Comparison of ENCODE assay signal across 19 cellular contexts in the genomic region with DNA sequence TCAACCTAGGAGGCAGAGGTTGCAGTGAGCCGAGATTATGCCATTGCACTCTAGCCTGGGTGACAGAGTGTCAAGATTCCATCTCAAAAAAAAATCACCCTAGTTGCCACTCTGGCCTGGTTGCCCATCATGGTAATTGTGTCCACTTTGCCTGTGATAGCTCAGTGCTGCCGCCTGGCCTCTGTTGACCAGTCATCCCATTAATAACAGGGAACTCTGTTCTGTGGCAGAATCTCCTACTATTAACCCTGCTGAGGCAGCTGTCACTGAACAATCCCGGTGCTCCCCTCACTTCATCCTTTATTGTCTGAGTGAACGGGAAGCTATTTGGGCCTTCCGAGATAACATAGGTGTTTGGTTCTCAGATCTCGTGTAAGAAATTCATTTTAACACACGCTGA. TPM values are rescaled to one million over a fixed set of nuclear protein-coding genes. Genes with fewer than 3 reads are reported as not detected.
DNase-seq lines count a peak whose midpoint lies in the region; ATAC-seq, FAIRE-seq and TF ChIP-seq lines count a peak whose summit lies in the region.
"Had no signal": no experiment of that assay in that cellular context is flagged by ENCODE, and none has a peak within 500 bp of the region (broad histone marks: within the 10 kb centered on the region; RNA-seq: fewer than 3 reads in every experiment).

No MANE protein-coding gene starts in this region.

- H4K20me1 ChIP-seq in H9 (ENCODE audit: control insufficient read depth, insufficient read depth, insufficient read length) (no peaks in the 10 kb centered on the region), K562 (replicated peaks; ENCODE audit: control insufficient read depth, insufficient read depth, low read length) (no peaks in the 10 kb centered on the region)

- POLR2A ChIA-PET in Panc1 (lab: Charles Lee): interaction anchor here (0.6 kb wide), 1 partner anchor 58 kb away, joined by 11 read pairs; no protein-coding TSS in a partner anchor
- POLR2A ChIA-PET in K562 (lab: Yijun Ruan, JAX): interaction anchor here (0.6 to 1.5 kb wide), 9 partner anchors 9 to 464 kb away, joined by 3 to 7 read pairs (median 4); a partner anchor contains a TSS

- H3K79me2 ChIP-seq in H9 (ENCODE audit: insufficient read depth, low read length) (no peaks in the 10 kb centered on the region; the same call in 1 of the 2 replicates), K562 (ENCODE audit: control insufficient read depth, insufficient read depth, low read length) (no peaks in the 10 kb centered on the region)

- no peak overlapping the region for H3K4me3 ChIP-seq in Panc1 (ENCODE audit: low read depth in 2 of 2, low read length in 2 of 2)
- no peak overlapping the region for H3K4me3 ChIP-seq in K562
- H3K4me3 ChIP-seq: SJCRH30 had no signal

- BruUV-seq in Panc1 (replicated peaks; lab: Mats Ljungman, UMichigan) (no TSS peak), K562 (replicated peaks; lab: Mats Ljungman, UMichigan) (no TSS peak)

- peak; percentile 63; the same call in 1 of the 2 replicates for ATAC-seq in Panc1
- no peak for ATAC-seq in K562
- ATAC-seq in HG03354 (IDR thresholded peaks at IDR 0.05; ENCODE audit: poor library complexity, severe bottlenecking, unreplicated experiment): no peak

- H3K4me3 Mint-ChIP-seq in H9: no peak overlapping the region; a peak in 1 of 5 replicates
- H3K4me3 Mint-ChIP-seq in progenitor cell of endocrine pancreas (ENCODE audit: low read depth): no peak overlapping the region
- H3K4me3 Mint-ChIP-seq: CD4-positive, alpha-beta memory T cell had no signal

- H3K23ac ChIP-seq in H9 (ENCODE audit: insufficient read length, low read depth, low read length): no peak overlapping the region

- H4K5ac ChIP-seq in H9 (ENCODE audit: insufficient read length, low read depth, low read length): no peak overlapping the region

- H4K8ac ChIP-seq in H9 (replicated peaks; ENCODE audit: insufficient read length, low read depth, low read length): no peak overlapping the region

- H2AK5ac ChIP-seq in H9 (ENCODE audit: insufficient read length, low read length): no peak overlapping the region

- no peak overlapping the region for H3K4ac ChIP-seq in H9 (ENCODE audit: low read depth, low read length)

- in situ Hi-C loops in Panc1 (cut with HindIII; ENCODE audit: low pct_unique_long_range_greater_than_20kb, low sequenced_read_pairs): no loop called here
- in situ Hi-C loops in K562 (cut with MboI): no loop called here

- no peak; the same call in 2 of the 3 replicates for TF ChIP-seq CTCF in H9 (conservative IDR thresholded peaks at IDR 0.05)
- TF ChIP-seq CTCF in Panc1 (IDR thresholded peaks at IDR 0.05): no peak
- TF ChIP-seq CTCF in K562 (IDR thresholded peaks at IDR 0.05 in 2 of 3, conservative IDR thresholded peaks at IDR 0.05 in 1 of 3; ENCODE audit: insufficient read depth in 2 of 3, low read depth in 1 of 3, low read length in 3 of 3): no peak
- no peak for TF ChIP-seq CTCF in progenitor cell of endocrine pancreas (IDR thresholded peaks at IDR 0.05; ENCODE audit: unreplicated experiment)

- intact Hi-C loops in Panc1 (cut with micrococcal nuclease; ENCODE audit: unreplicated experiment) (no loop called here), K562 (cut with micrococcal nuclease) (no loop called here)

- H3K4me1 Mint-ChIP-seq in H9 (no peaks in the 10 kb centered on the region), progenitor cell of endocrine pancreas (ENCODE audit: low read depth) (peaks cover 2% of the 10 kb centered on the region)

- no peak overlapping the region for H3T11ph ChIP-seq in H9 (ENCODE audit: low read length)

- 0 out of 2 replicates have a peak, but pooled peaks have one; percentile 17 for TF ChIP-seq POLR2A in K562 (conservative IDR thresholded peaks at IDR 0.05)

- no peak overlapping the region for H4K91ac ChIP-seq in H9 (ENCODE audit: insufficient read length, low read depth, low read length)

- H2BK15ac ChIP-seq in H9 (ENCODE audit: low read depth, low read length): no peak overlapping the region

- no peak overlapping the region; a peak in 1 of 7 replicates for H3K27ac Mint-ChIP-seq in H9
- H3K27ac Mint-ChIP-seq in progenitor cell of endocrine pancreas: peak overlapping the region; percentile 69

- no peak overlapping the region for H2BK120ac ChIP-seq in H9 (ENCODE audit: low read depth, low read length, poor library complexity, severe bottlenecking)

- H3K27ac ChIP-seq in H9 (ENCODE audit: insufficient read length, low read depth, low read length) (no peak overlapping the region), Panc1 (ENCODE audit: low read length) (no peak overlapping the region), K562 (ENCODE audit: extremely low read depth, low read depth, low read length) (no peak overlapping the region)
- H3K27ac ChIP-seq: HL-60, SJCRH30 had no signal

- no peak for TF ChIP-seq EP300 in K562 (IDR thresholded peaks at IDR 0.05; ENCODE audit: low read length)

- no peak for TF ChIP-seq RAD21 in K562 (CRISPR knock-in tag; conservative IDR thresholded peaks at IDR 0.05 in 1 of 2, IDR thresholded peaks at IDR 0.05 in 1 of 2)

- H3K9me3 Mint-ChIP-seq in H9 (peaks cover 26% of the 10 kb centered on the region in 2 experiments), progenitor cell of endocrine pancreas (ENCODE audit: low read depth) (peaks cover 29% of the 10 kb centered on the region)

- H3K27me3 Mint-ChIP-seq in H9 (ENCODE audit: low read depth) (peaks cover 5% of the 10 kb centered on the region; the same call in 1 of the 2 replicates), progenitor cell of endocrine pancreas (no peaks in the 10 kb centered on the region)
- H3K27me3 Mint-ChIP-seq: CD4-positive, alpha-beta memory T cell had no signal

- H3K14ac ChIP-seq in H9 (ENCODE audit: insufficient read depth, low read length): no peak overlapping the region

- H3K36me3 Mint-ChIP-seq in H9 (ENCODE audit: insufficient read depth in 1 of 3, low read depth in 3 of 3) (peaks cover 52 to 87% (median 68%) of the 10 kb centered on the region in 3 experiments), progenitor cell of endocrine pancreas (ENCODE audit: insufficient read depth) (peaks cover 67% of the 10 kb centered on the region)

- H3K79me1 ChIP-seq in H9 (ENCODE audit: insufficient read depth, low read depth, low read length, poor library complexity, severe bottlenecking): no peaks in the 10 kb centered on the region

- H3K9me3 ChIP-seq in H9 (ENCODE audit: control insufficient read depth, low read depth, low read length) (peaks cover 24% of the 10 kb centered on the region), Panc1 (ENCODE audit: control insufficient read depth, insufficient read depth, low read depth, low read length) (peaks cover 25% of the 10 kb centered on the region), K562 (replicated peaks; ENCODE audit: control insufficient read depth, insufficient read depth, low read depth, low read length) (peaks cover 21% of the 10 kb centered on the region)

- no peaks in the 10 kb centered on the region for H3K23me2 ChIP-seq in H9 (ENCODE audit: insufficient read length, low read depth, low read length, poor library complexity, severe bottlenecking)

- H2AFZ ChIP-seq in H9 (ENCODE audit: low read length) (no peak overlapping the region), K562 (ENCODE audit: low read depth, low read length) (no peak overlapping the region)

- no peak overlapping the region for H3K4me2 ChIP-seq in H9 (ENCODE audit: insufficient read depth, insufficient read length, low read length)
- no peak overlapping the region for H3K4me2 ChIP-seq in K562 (ENCODE audit: insufficient read depth, low read length)

- H3K4me1 ChIP-seq in H9 (ENCODE audit: insufficient read depth, low read length) (no peaks in the 10 kb centered on the region), Panc1 (ENCODE audit: control insufficient read depth, insufficient read depth, low read length) (no peaks in the 10 kb centered on the region; the same call in 1 of the 2 replicates), K562 (replicated peaks in 1 of 2; ENCODE audit: control insufficient read depth in 2 of 2, insufficient read depth in 2 of 2, low read length in 2 of 2) (peaks cover 5 to 15% of the 10 kb centered on the region in 2 experiments; a peak in 3 of 5 replicates)
- H3K4me1 ChIP-seq: SJCRH30 had no signal

- H2BK20ac ChIP-seq in H9 (ENCODE audit: low read depth, low read length, poor library complexity, severe bottlenecking): no peak overlapping the region

- H3K36me3 ChIP-seq in Panc1 (ENCODE audit: control insufficient read depth, insufficient read depth, low read length) (peaks cover 15% of the 10 kb centered on the region), K562 (ENCODE audit: control insufficient read depth, insufficient read depth, low read length) (peaks cover 52% of the 10 kb centered on the region)

- no peak overlapping the region for H2BK5ac ChIP-seq in H9 (ENCODE audit: insufficient read length, low read length)

- no peaks in the 10 kb centered on the region for H3K9me1 ChIP-seq in K562 (ENCODE audit: control insufficient read depth, insufficient read depth, low read length)

- no peak for FAIRE-seq in K562 (lab: Jason Lieb, UNC)
- FAIRE-seq: G401.6 had no signal

- H3K27me3 ChIP-seq in H9 (ENCODE audit: insufficient read depth, low read length) (no peaks in the 10 kb centered on the region), Panc1 (ENCODE audit: control insufficient read depth, insufficient read depth, low read length) (no peaks in the 10 kb centered on the region), K562 (ENCODE audit: control insufficient read depth in 2 of 2, insufficient read depth in 2 of 2, low read length in 2 of 2) (no peaks in the 10 kb centered on the region)
- H3K27me3 ChIP-seq: BE2C, SJCRH30 had no signal

- H3K9ac ChIP-seq in H9 (ENCODE audit: extremely low read depth, insufficient read length, low read length) (no peak overlapping the region), K562 (ENCODE audit: insufficient read depth in 1 of 2, low read depth in 2 of 2, low read length in 2 of 2) (no peak overlapping the region)

- no peak overlapping the region for H3K18ac ChIP-seq in H9 (ENCODE audit: insufficient read length, low read depth, low read length)

- DNase-seq in H9 (peak; percentile 36), Panc1 (ENCODE audit: low read depth, low spot score) (no peak), K562 (ENCODE audit: extremely low read depth in 1 of 4, low spot score in 3 of 4) (no peak), progenitor cell of endocrine pancreas (ENCODE audit: low spot score, unreplicated experiment) (no peak), SK-N-DZ (ENCODE audit: low spot score) (no peak)
- no peak for DNase-seq in activated CD8-positive, alpha-beta memory T cell treated with anti-CD3 and anti-CD28 coated beads, Interleukin-2, amount 50 U/mL, for 4 hours
- DNase-seq: BE2C; CD4-positive, alpha-beta memory T cell; DMS79; HCEC 1CT; KG1; NCI-H1092; NCI-H1694 treated with DMSO at 0.1 percent for 48 hours; NCI-H82; SJCRH30; T-helper 1 cell had no signal

- H2BK12ac ChIP-seq in H9 (ENCODE audit: insufficient read length, low read depth, low read length): no peak overlapping the region

- no peak overlapping the region for H3K56ac ChIP-seq in H9 (ENCODE audit: insufficient read length, low read depth, low read length)

- WGBS in H9 (ENCODE audit: extremely low coverage, insufficient read length, low lambda C conversion rate): no CpG with 5 or more reads among the region's 7 CpGs
- 86% methylated on average over 7 of the region's 7 CpGs for WGBS in K562 (ENCODE audit: insufficient coverage, low coverage, missing lambda C conversion rate)

- CTCF ChIA-PET in Panc1 (lab: Charles Lee) (no interaction called here), K562 (lab: Yijun Ruan, JAX; ENCODE audit: low intra/inter-chr PET ratio) (no interaction called here)

RNA-seq across cellular contexts. Expression of a gene that starts 14.6 kb away (rescaled TPM):
- 60.4 and 62.8 TPM in 2 replicates for total RNA-seq in H9 (2021)
- 32.9 TPM for total RNA-seq in Panc1 (2021; ENCODE audit: unreplicated experiment)
- 22.0 TPM for polyA plus RNA-seq in Panc1 (2012; ENCODE audit: insufficient read length)
- total RNA-seq in K562 (2011; cell fraction: chromatin; rRNA removed; ENCODE audit: low replicate concordance): 153 and 214 TPM in 2 replicates
- total RNA-seq in K562 (2011; cell fraction: nucleolus; rRNA removed): 103 and 125 TPM in 2 replicates
- total RNA-seq in K562 (2011; cell fraction: nucleoplasm; rRNA removed): 119 and 140 TPM in 2 replicates
- 33.6 and 35.6 TPM in 2 replicates for total RNA-seq in K562 (2014; rRNA removed)
- total RNA-seq in K562 (2014; rRNA removed; fragmentation: Illumina TruSeq; extraction: Trizol): 55.6 and 64.4 TPM in 2 replicates
- total RNA-seq in K562 (2015; rRNA removed; fragmentation: Illumina TruSeq; extraction: Trizol): 61.6 and 64.9 TPM in 2 replicates
- total RNA-seq in K562 (2021): 46.7 and 48.5 TPM in 2 replicates
- 44.8 and 52.3 TPM in 2 replicates for polyA plus RNA-seq in K562 (2011; rRNA removed)
- polyA plus RNA-seq in K562 (2011; cell fraction: cytosol; rRNA removed): 20.8 and 27.2 TPM in 2 replicates
- 85.4 and 103 TPM in 2 replicates for polyA plus RNA-seq in K562 (2011; cell fraction: nucleus; rRNA removed)
- 30.1 and 31.6 TPM in 2 replicates for polyA plus RNA-seq in K562 (2012)
- 58.4 and 58.7 TPM in 2 replicates for polyA plus RNA-seq in K562 (2014; fragmentation: Illumina TruSeq; extraction: Trizol)
- polyA plus RNA-seq in K562 (2014; fragmentation: Nextera tagmentation; extraction: Ambion mirVana): 10 to 100 TPM; 30.0 to 51.5 TPM
- 39.6 and 45.8 TPM in 2 replicates for polyA plus RNA-seq in K562 (2014; rRNA removed)
- 55.6 and 57.4 TPM in 2 replicates for polyA minus RNA-seq in K562 (2011; rRNA and poly(A)+ RNA removed)
- polyA minus RNA-seq in K562 (2011; cell fraction: cytosol; rRNA and poly(A)+ RNA removed): 10.5 and 15.3 TPM in 2 replicates
- 33.7 and 50.5 TPM in 2 replicates for polyA minus RNA-seq in K562 (2011; cell fraction: nucleus; rRNA and poly(A)+ RNA removed)
- 91.8 and 95.1 TPM in 2 replicates for total RNA-seq in progenitor cell of endocrine pancreas
- 63.1 and 65.6 TPM in 2 replicates for polyA plus RNA-seq in SK-N-DZ (2014; cell fraction: cytosol; rRNA removed)
- 101 and 141 TPM in 2 replicates for polyA plus RNA-seq in SK-N-DZ (2014; cell fraction: nucleus; rRNA removed)

RNA-seq across cellular contexts. Expression of a gene that starts 17.4 kb away (rescaled TPM):
- 23.5 and 24.3 TPM in 2 replicates for total RNA-seq in H9 (2021)
- 13.4 TPM for total RNA-seq in Panc1 (2021; ENCODE audit: unreplicated experiment)
- 6.9 TPM for polyA plus RNA-seq in Panc1 (2012; ENCODE audit: insufficient read length)
- 19.2 and 21.8 TPM in 2 replicates for total RNA-seq in K562 (2011; cell fraction: chromatin; rRNA removed; ENCODE audit: low replicate concordance)
- total RNA-seq in K562 (2011; cell fraction: nucleolus; rRNA removed): 12.0 and 13.5 TPM in 2 replicates
- total RNA-seq in K562 (2011; cell fraction: nucleoplasm; rRNA removed): 9.1 and 13.6 TPM in 2 replicates
- 13.8 and 14.0 TPM in 2 replicates for total RNA-seq in K562 (2014; rRNA removed)
- 13.2 and 14.1 TPM in 2 replicates for total RNA-seq in K562 (2014; rRNA removed; fragmentation: Illumina TruSeq; extraction: Trizol)
- 11.6 and 12.2 TPM in 2 replicates for total RNA-seq in K562 (2015; rRNA removed; fragmentation: Illumina TruSeq; extraction: Trizol)
- total RNA-seq in K562 (2021): 12.7 and 13.8 TPM in 2 replicates
- 9.5 and 13.4 TPM in 2 replicates for polyA plus RNA-seq in K562 (2011; rRNA removed)
- 6.7 and 9.5 TPM in 2 replicates for polyA plus RNA-seq in K562 (2011; cell fraction: cytosol; rRNA removed)
- 7.4 and 7.8 TPM in 2 replicates for polyA plus RNA-seq in K562 (2011; cell fraction: nucleus; rRNA removed)
- polyA plus RNA-seq in K562 (2012): 7.7 and 8.5 TPM in 2 replicates
- 13.5 and 15.5 TPM in 2 replicates for polyA plus RNA-seq in K562 (2014; fragmentation: Illumina TruSeq; extraction: Trizol)
- polyA plus RNA-seq in K562 (2014; fragmentation: Nextera tagmentation; extraction: Ambion mirVana): 1 to 10 TPM; 5.9 to 6.9 TPM
- polyA plus RNA-seq in K562 (2014; rRNA removed): 11.6 and 11.8 TPM in 2 replicates
- 8.2 and 9.7 TPM in 2 replicates for polyA minus RNA-seq in K562 (2011; rRNA and poly(A)+ RNA removed)
- polyA minus RNA-seq in K562 (2011; cell fraction: cytosol; rRNA and poly(A)+ RNA removed): 3.5 and 5.0 TPM in 2 replicates
- 2.6 and 3.2 TPM in 2 replicates for polyA minus RNA-seq in K562 (2011; cell fraction: nucleus; rRNA and poly(A)+ RNA removed)
- total RNA-seq in progenitor cell of endocrine pancreas: 20.7 and 22.8 TPM in 2 replicates
- polyA plus RNA-seq in SK-N-DZ (2014; cell fraction: cytosol; rRNA removed): 15.8 and 20.9 TPM in 2 replicates
- 14.8 and 15.4 TPM in 2 replicates for polyA plus RNA-seq in SK-N-DZ (2014; cell fraction: nucleus; rRNA removed)

RNA-seq across cellular contexts. Expression of a gene that starts 21.8 kb away (rescaled TPM):
- total RNA-seq in H9 (2021) (140 and 144 TPM in 2 replicates), Panc1 (2021; ENCODE audit: unreplicated experiment) (182 TPM), K562 (2014; rRNA removed) (102 and 119 TPM in 2 replicates), K562 (2014; rRNA removed; fragmentation: Illumina TruSeq; extraction: Trizol) (56.4 and 64.2 TPM in 2 replicates), K562 (2015; rRNA removed; fragmentation: Illumina TruSeq; extraction: Trizol) (60.1 and 63.0 TPM in 2 replicates), K562 (2021) (168 TPM in 2 replicates), progenitor cell of endocrine pancreas (110 and 113 TPM in 2 replicates)
- 323 TPM for polyA plus RNA-seq in Panc1 (2012; ENCODE audit: insufficient read length)
- 151 and 243 TPM in 2 replicates for total RNA-seq in K562 (2011; cell fraction: chromatin; rRNA removed; ENCODE audit: low replicate concordance)
- total RNA-seq in K562 (2011; cell fraction: nucleolus; rRNA removed): 132 and 134 TPM in 2 replicates
- 123 and 134 TPM in 2 replicates for total RNA-seq in K562 (2011; cell fraction: nucleoplasm; rRNA removed)
- polyA plus RNA-seq in K562 (2011; rRNA removed) (142 and 202 TPM in 2 replicates), K562 (2014; fragmentation: Illumina TruSeq; extraction: Trizol) (176 and 194 TPM in 2 replicates), K562 (2014; fragmentation: Nextera tagmentation; extraction: Ambion mirVana) (100 to 1,000 TPM; 160 to 331 TPM), K562 (2014; rRNA removed) (212 and 232 TPM in 2 replicates)
- 161 and 249 TPM in 2 replicates for polyA plus RNA-seq in K562 (2011; cell fraction: cytosol; rRNA removed)
- 125 and 159 TPM in 2 replicates for polyA plus RNA-seq in K562 (2011; cell fraction: nucleus; rRNA removed)
- 160 and 243 TPM in 2 replicates for polyA plus RNA-seq in K562 (2012)
- 82.3 and 172 TPM in 2 replicates for polyA minus RNA-seq in K562 (2011; rRNA and poly(A)+ RNA removed)
- polyA minus RNA-seq in K562 (2011; cell fraction: cytosol; rRNA and poly(A)+ RNA removed): 57.4 and 102 TPM in 2 replicates
- 37.4 and 39.0 TPM in 2 replicates for polyA minus RNA-seq in K562 (2011; cell fraction: nucleus; rRNA and poly(A)+ RNA removed)
- 37.4 and 46.8 TPM in 2 replicates for polyA plus RNA-seq in SK-N-DZ (2014; cell fraction: cytosol; rRNA removed)
- polyA plus RNA-seq in SK-N-DZ (2014; cell fraction: nucleus; rRNA removed): 43.8 and 70.8 TPM in 2 replicates

RNA-seq across cellular contexts. Expression of a gene that starts 34.2 kb away (rescaled TPM):
- total RNA-seq in H9 (2021) (387 and 390 TPM in 2 replicates), Panc1 (2021; ENCODE audit: unreplicated experiment) (258 TPM), K562 (2014; rRNA removed) (560 and 610 TPM in 2 replicates), K562 (2014; rRNA removed; fragmentation: Illumina TruSeq; extraction: Trizol) (303 and 336 TPM in 2 replicates), K562 (2015; rRNA removed; fragmentation: Illumina TruSeq; extraction: Trizol) (408 and 410 TPM in 2 replicates), K562 (2021) (588 and 616 TPM in 2 replicates), progenitor cell of endocrine pancreas (212 and 224 TPM in 2 replicates)
- 204 TPM for polyA plus RNA-seq in Panc1 (2012; ENCODE audit: insufficient read length)
- total RNA-seq in K562 (2011; cell fraction: chromatin; rRNA removed; ENCODE audit: low replicate concordance): 414 and 758 TPM in 2 replicates
- total RNA-seq in K562 (2011; cell fraction: nucleolus; rRNA removed): 463 and 497 TPM in 2 replicates
- 263 and 349 TPM in 2 replicates for total RNA-seq in K562 (2011; cell fraction: nucleoplasm; rRNA removed)
- polyA plus RNA-seq in K562 (2011; rRNA removed) (304 and 329 TPM in 2 replicates), K562 (2014; fragmentation: Illumina TruSeq; extraction: Trizol) (437 and 491 TPM in 2 replicates), K562 (2014; fragmentation: Nextera tagmentation; extraction: Ambion mirVana) (100 to 1,000 TPM; 407 to 856 TPM), K562 (2014; rRNA removed) (488 and 513 TPM in 2 replicates)
- polyA plus RNA-seq in K562 (2011; cell fraction: cytosol; rRNA removed): 333 and 730 TPM in 2 replicates
- polyA plus RNA-seq in K562 (2011; cell fraction: nucleus; rRNA removed): 657 and 888 TPM in 2 replicates
- polyA plus RNA-seq in K562 (2012): 488 and 498 TPM in 2 replicates
- polyA minus RNA-seq in K562 (2011; rRNA and poly(A)+ RNA removed): 295 and 393 TPM in 2 replicates
- polyA minus RNA-seq in K562 (2011; cell fraction: cytosol; rRNA and poly(A)+ RNA removed): 320 and 399 TPM in 2 replicates
- 299 and 305 TPM in 2 replicates for polyA minus RNA-seq in K562 (2011; cell fraction: nucleus; rRNA and poly(A)+ RNA removed)
- 527 and 558 TPM in 2 replicates for polyA plus RNA-seq in SK-N-DZ (2014; cell fraction: cytosol; rRNA removed)
- polyA plus RNA-seq in SK-N-DZ (2014; cell fraction: nucleus; rRNA removed): 941 and 957 TPM in 2 replicates

RNA-seq across cellular contexts. Expression of a gene that starts 34.5 kb away (rescaled TPM):
- total RNA-seq in H9 (2021) (18.8 and 20.2 TPM in 2 replicates), Panc1 (2021; ENCODE audit: unreplicated experiment) (42.6 TPM), K562 (2014; rRNA removed) (17.4 and 30.9 TPM in 2 replicates), K562 (2014; rRNA removed; fragmentation: Illumina TruSeq; extraction: Trizol) (11.0 and 12.2 TPM in 2 replicates), K562 (2015; rRNA removed; fragmentation: Illumina TruSeq; extraction: Trizol) (11.9 and 13.5 TPM in 2 replicates), K562 (2021) (21.8 and 25.2 TPM in 2 replicates), progenitor cell of endocrine pancreas (34.0 and 36.0 TPM in 2 replicates)
- 48.0 TPM for polyA plus RNA-seq in Panc1 (2012; ENCODE audit: insufficient read length)
- total RNA-seq in K562 (2011; cell fraction: chromatin; rRNA removed; ENCODE audit: low replicate concordance): 35.5 and 59.8 TPM in 2 replicates
- total RNA-seq in K562 (2011; cell fraction: nucleolus; rRNA removed): 50.4 and 51.6 TPM in 2 replicates
- total RNA-seq in K562 (2011; cell fraction: nucleoplasm; rRNA removed): 26.7 and 40.9 TPM in 2 replicates
- polyA plus RNA-seq in K562 (2011; rRNA removed) (12.7 and 14.1 TPM in 2 replicates), K562 (2014; fragmentation: Illumina TruSeq; extraction: Trizol) (16.4 and 18.0 TPM in 2 replicates), K562 (2014; fragmentation: Nextera tagmentation; extraction: Ambion mirVana) (1 to 10 TPM; 1.3 to 3.6 TPM), K562 (2014; rRNA removed) (15.6 and 19.6 TPM in 2 replicates)
- polyA plus RNA-seq in K562 (2011; cell fraction: cytosol; rRNA removed): 14.1 and 21.2 TPM in 2 replicates
- polyA plus RNA-seq in K562 (2011; cell fraction: nucleus; rRNA removed): 41.5 and 49.3 TPM in 2 replicates
- polyA plus RNA-seq in K562 (2012): 15.8 and 27.8 TPM in 2 replicates
- 10.9 and 15.8 TPM in 2 replicates for polyA minus RNA-seq in K562 (2011; rRNA and poly(A)+ RNA removed)
- polyA minus RNA-seq in K562 (2011; cell fraction: cytosol; rRNA and poly(A)+ RNA removed): 9.1 and 11.9 TPM in 2 replicates
- polyA minus RNA-seq in K562 (2011; cell fraction: nucleus; rRNA and poly(A)+ RNA removed): 12.1 and 17.2 TPM in 2 replicates
- polyA plus RNA-seq in SK-N-DZ (2014; cell fraction: cytosol; rRNA removed): 39.4 and 39.9 TPM in 2 replicates
- polyA plus RNA-seq in SK-N-DZ (2014; cell fraction: nucleus; rRNA removed): 52.2 and 119 TPM in 2 replicates
